ENCODE assay signal across 28 cellular contexts in the genomic region with DNA sequence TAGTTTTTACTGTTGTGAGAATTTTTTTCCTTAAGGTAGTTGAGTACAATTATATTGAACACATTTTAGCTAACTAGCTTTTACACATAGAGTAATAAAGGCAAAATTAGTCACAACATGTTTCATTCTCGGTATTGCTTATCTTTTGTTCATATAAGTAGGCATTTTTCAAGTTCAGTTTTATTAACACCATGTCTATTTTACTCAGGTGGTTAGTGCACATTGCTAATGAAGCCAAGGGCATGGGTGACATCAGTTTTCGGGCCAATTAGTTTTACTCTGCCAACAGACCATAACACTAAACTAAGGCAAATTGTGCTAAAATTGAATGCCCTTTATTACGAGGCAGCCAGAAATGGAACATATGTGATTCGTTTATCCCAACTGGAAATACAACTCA. TPM values are rescaled to one million over a fixed set of nuclear protein-coding genes. Genes with fewer than 3 reads are reported as not detected.
"Had no signal": no experiment of that assay in that cellular context is flagged by ENCODE, and none has a peak within 500 bp of the region (broad histone marks: within the 10 kb centered on the region; RNA-seq: fewer than 3 reads in every experiment).

No MANE protein-coding gene starts in this region.

- H3K27me3 ChIP-seq: dorsolateral prefrontal cortex, esophagus squamous epithelium, gastrocnemius medialis, heart right ventricle, left lung had no signal

- H3K36me3 ChIP-seq: esophagus squamous epithelium, gastrocnemius medialis, heart right ventricle, left lung, lower lobe of right lung had no signal

- H3K27ac Mint-ChIP-seq: endodermal cell; mesothelial cell of epicardium; naive B cell; naive thymus-derived CD8-positive, alpha-beta T cell had no signal

- H3K4me1 Mint-ChIP-seq: endodermal cell; mesothelial cell of epicardium; naive B cell; naive thymus-derived CD8-positive, alpha-beta T cell had no signal

- H3K36me3 Mint-ChIP-seq: mesothelial cell of epicardium; naive B cell; naive thymus-derived CD8-positive, alpha-beta T cell had no signal

- ATAC-seq: esophagus mucosa; gastrocnemius medialis; heart right ventricle; left cardiac atrium; left lung; left ventricle myocardium superior; lower lobe of right lung; mucosa of descending colon; naive thymus-derived CD8-positive, alpha-beta T cell had no signal

- H3K4me1 ChIP-seq: esophagus squamous epithelium, gastrocnemius medialis, heart right ventricle, left lung, lower lobe of right lung had no signal

- H3K9me3 Mint-ChIP-seq: endodermal cell, naive B cell had no signal

- H3K4me3 Mint-ChIP-seq: endodermal cell; mesothelial cell of epicardium; naive B cell; naive thymus-derived CD8-positive, alpha-beta T cell had no signal

- DNase-seq: dermis blood vessel endothelial cell; dorsolateral prefrontal cortex; effector CD4-positive, alpha-beta T cell; effector memory CD4-positive, alpha-beta T cell; endodermal cell; erythroblast; esophagus squamous epithelium; foreskin fibroblast; foreskin melanocyte; gastrocnemius medialis; glutamatergic neuron; head of caudate nucleus; heart right ventricle; hippocampal formation; left cardiac atrium; left lung; left ventricle myocardium superior; lower lobe of right lung; mesenchymal stem cell; mucosa of descending colon; naive B cell; naive thymus-derived CD8-positive, alpha-beta T cell had no signal

- H3K4me3 ChIP-seq: coronary artery, dorsolateral prefrontal cortex, esophagus squamous epithelium, gastrocnemius medialis, heart right ventricle, left lung, lower lobe of right lung, mucosa of descending colon had no signal

- H3K9me3 ChIP-seq: esophagus squamous epithelium, gastrocnemius medialis, heart right ventricle, left lung, lower lobe of right lung had no signal

- H3K27ac ChIP-seq: coronary artery, dorsolateral prefrontal cortex, epithelial cell of prostate, esophagus squamous epithelium, gastrocnemius medialis, heart right ventricle, left lung, lower lobe of right lung had no signal

- H3K27me3 Mint-ChIP-seq: naive B cell; naive thymus-derived CD8-positive, alpha-beta T cell had no signal

RNA-seq across cellular contexts. Expression of a gene that starts 19.6 kb away (rescaled TPM):
- total RNA-seq: myocyte; naive thymus-derived CD8-positive, alpha-beta T cell had no signal
- polyA plus RNA-seq: keratinocyte; naive thymus-derived CD8-positive, alpha-beta T cell had no signal
